12 cellular contexts compared by ENCODE assay signal in genomic region chrX:11470231-11470630, GRCh38.
A peak's percentile ranks its signal among the peaks of the same experiment; 100 is the strongest.
DNase-seq lines count a peak whose midpoint lies in the region; ATAC-seq and TF ChIP-seq lines count a peak whose summit lies in the region.
"Had no signal": no experiment of that assay in that cellular context is flagged by ENCODE, and none has a peak within 500 bp of the region (broad histone marks: within the 10 kb centered on the region; RNA-seq: fewer than 3 reads in every experiment).

No MANE protein-coding gene starts in this region.

- WGBS in IMR-90 (ENCODE audit: extremely low coverage in 2 of 2, insufficient read length in 1 of 2), 2 experiments: no CpG with 5 or more reads among the region's 1 CpG
- WGBS in mesenchymal stem cell: no CpG with 5 or more reads among the region's 1 CpG

- intact Hi-C loops in IMR-90 (cut with micrococcal nuclease): no loop called here
- intact Hi-C loops in activated CD4-positive, alpha-beta T cell treated with anti-CD3 and anti-CD28 coated beads, Interleukin-2, amount 10 ng/mL, durations not matched to agents 24 days and 14 days (cut with micrococcal nuclease): no loop called here

- no peak for TF ChIP-seq RAD21 in IMR-90 (IDR thresholded peaks at IDR 0.05; ENCODE audit: low read length)

- ATAC-seq in IMR-90 (ENCODE audit: low read depth): peak; percentile 81
- ATAC-seq in naive thymus-derived CD8-positive, alpha-beta T cell: no peak
- ATAC-seq: stimulated activated effector memory CD8-positive, alpha-beta T cell treated with anti-CD3 and anti-CD28 coated beads, Interleukin-12 subunit alpha, Interleukin-12 subunit beta, amount 100 ng/mL, for 72 hours; T-helper 17 cell had no signal

- peak overlapping the region; percentile 88 for H2BK120ac ChIP-seq in IMR-90 (ENCODE audit: low read depth, low read length)
- H2BK120ac ChIP-seq in mesenchymal stem cell (ENCODE audit: low read depth, low read length): no peak overlapping the region

- H4K5ac ChIP-seq in IMR-90 (ENCODE audit: low read depth, low read length): peak overlapping the region; percentile 86; the same call in 1 of the 2 replicates

- peak overlapping the region; percentile 51; the same call in 1 of the 2 replicates for H3K56ac ChIP-seq in IMR-90 (ENCODE audit: extremely low read depth, insufficient read depth, low read length)

- TF ChIP-seq CTCF in IMR-90 (conservative IDR thresholded peaks at IDR 0.05; ENCODE audit: low read depth, low read length) (no peak), choroid plexus epithelial cell (conservative IDR thresholded peaks at IDR 0.05; ENCODE audit: low read depth, low read length) (no peak), mesothelial cell of epicardium (IDR thresholded peaks at IDR 0.05; ENCODE audit: unreplicated experiment) (no peak)

- H3K36me3 ChIP-seq in IMR-90 (ENCODE audit: control insufficient read depth, insufficient read depth, low read length) (no peaks in the 10 kb centered on the region), mesenchymal stem cell (ENCODE audit: control insufficient read depth in 1 of 2, insufficient read depth in 2 of 2, low read depth in 1 of 2, low read length in 2 of 2) (no peaks in the 10 kb centered on the region)

- DNase-seq in AG08395 (ENCODE audit: low spot score) (peak; percentile 34), IMR-90 (peak; percentile 86), choroid plexus epithelial cell (ENCODE audit: low read depth) (peak; percentile 89), mesenchymal stem cell (no peak), mesothelial cell of epicardium (ENCODE audit: low spot score in 2 of 2, unreplicated experiment in 2 of 2) (no peak), NCI-H146 treated with DMSO at 0.1 percent for 48 hours (lab: John Stamatoyannopoulos, UW; ENCODE audit: unreplicated experiment) (no peak)
- DNase-seq in naive thymus-derived CD8-positive, alpha-beta T cell: no peak
- no peak for DNase-seq in activated CD4-positive, alpha-beta T cell treated with anti-CD3 and anti-CD28 coated beads, Interleukin-2, amount 10 ng/mL, durations not matched to agents 24 days and 14 days
- DNase-seq: stimulated activated CD4-positive, alpha-beta T cell treated with anti-CD3 and anti-CD28 coated beads, Interleukin-15, amount 100 ng/mL, for 24 hours; T-helper 17 cell had no signal

- H3K4me2 ChIP-seq in IMR-90 (ENCODE audit: low read depth, low read length) (peak overlapping the region; percentile 5; the same call in 1 of the 2 replicates), mesenchymal stem cell (ENCODE audit: low read length, poor library complexity, severe bottlenecking) (no peak overlapping the region)

- in situ Hi-C loops in IMR-90 (cut with MboI; ENCODE audit: low sequenced_read_pairs): no loop called here

- H2AK5ac ChIP-seq in IMR-90 (ENCODE audit: low read depth, low read length): no peak overlapping the region
- no peak overlapping the region for H2AK5ac ChIP-seq in mesenchymal stem cell (ENCODE audit: low read length, severe bottlenecking)

- H2BK15ac ChIP-seq in IMR-90 (ENCODE audit: low read depth, low read length) (0 out of 3 replicates have a peak overlapping the region, but pooled peaks have one; percentile 50), mesenchymal stem cell (ENCODE audit: low read depth, poor library complexity, severe bottlenecking) (no peak overlapping the region)

- dilution Hi-C loops in IMR-90 (cut with HindIII; ENCODE audit: low sequenced_read_pairs, unreplicated experiment): no loop called here

- H4K20me1 ChIP-seq in IMR-90 (ENCODE audit: insufficient read depth, low read length): no peaks in the 10 kb centered on the region

- H3K27me3 Mint-ChIP-seq in mesothelial cell of epicardium (ENCODE audit: low read depth): no peaks in the 10 kb centered on the region
- peaks cover 0 to 9% (median 8%) of the 10 kb centered on the region in 5 donors for H3K27me3 Mint-ChIP-seq in naive thymus-derived CD8-positive, alpha-beta T cell
- H3K27me3 Mint-ChIP-seq in activated CD4-positive, alpha-beta T cell treated with anti-CD3 and anti-CD28 coated beads, Interleukin-2, amount 10 ng/mL, durations not matched to agents 24 days and 14 days: no peaks in the 10 kb centered on the region
- H3K27me3 Mint-ChIP-seq: T-helper 17 cell had no signal

- no peaks in the 10 kb centered on the region for H3K36me3 Mint-ChIP-seq in mesothelial cell of epicardium
- H3K36me3 Mint-ChIP-seq in naive thymus-derived CD8-positive, alpha-beta T cell: no peaks in the 10 kb centered on the region
- H3K36me3 Mint-ChIP-seq in activated CD4-positive, alpha-beta T cell treated with anti-CD3 and anti-CD28 coated beads, Interleukin-2, amount 10 ng/mL, durations not matched to agents 24 days and 14 days (ENCODE audit: low read depth): no peaks in the 10 kb centered on the region
- H3K36me3 Mint-ChIP-seq: brain; stimulated activated effector memory CD8-positive, alpha-beta T cell treated with anti-CD3 and anti-CD28 coated beads, Interleukin-12 subunit alpha, Interleukin-12 subunit beta, amount 100 ng/mL, for 72 hours had no signal

- H4K91ac ChIP-seq in IMR-90 (ENCODE audit: insufficient read depth, low read depth, low read length) (peak overlapping the region; percentile 70; the same call in 1 of the 2 replicates), mesenchymal stem cell (ENCODE audit: low read length) (no peak overlapping the region)

- H3K23ac ChIP-seq in IMR-90 (ENCODE audit: low read depth, low read length) (peak overlapping the region; percentile 76; the same call in 1 of the 2 replicates), mesenchymal stem cell (ENCODE audit: low read length in 2 of 2) (no peak overlapping the region)

- peak overlapping the region; percentile 62; the same call in 1 of the 2 replicates for H3K14ac ChIP-seq in IMR-90 (replicated peaks; ENCODE audit: low read depth, low read length)
- no peak overlapping the region for H3K14ac ChIP-seq in mesenchymal stem cell (ENCODE audit: low read length in 2 of 2)

- no peaks in the 10 kb centered on the region; the same call in 1 of the 2 replicates for H3K9me3 ChIP-seq in IMR-90 (ENCODE audit: control insufficient read depth, insufficient read depth, low read length)
- no peaks in the 10 kb centered on the region for H3K9me3 ChIP-seq in mesenchymal stem cell (ENCODE audit: control insufficient read depth, low read length)

- H2AK9ac ChIP-seq in IMR-90 (replicated peaks; ENCODE audit: low read depth, low read length, poor library complexity): no peak overlapping the region

- BruUV-seq in IMR-90 (replicated peaks; lab: Mats Ljungman, UMichigan): no TSS peak

- peaks cover 2% of the 10 kb centered on the region for H3K4me1 Mint-ChIP-seq in mesothelial cell of epicardium
- no peaks in the 10 kb centered on the region for H3K4me1 Mint-ChIP-seq in naive thymus-derived CD8-positive, alpha-beta T cell
- H3K4me1 Mint-ChIP-seq in activated CD4-positive, alpha-beta T cell treated with anti-CD3 and anti-CD28 coated beads, Interleukin-2, amount 10 ng/mL, durations not matched to agents 24 days and 14 days: no peaks in the 10 kb centered on the region
- H3K4me1 Mint-ChIP-seq: brain; stimulated activated effector memory CD8-positive, alpha-beta T cell treated with anti-CD3 and anti-CD28 coated beads, Interleukin-12 subunit alpha, Interleukin-12 subunit beta, amount 100 ng/mL, for 72 hours; T-helper 17 cell had no signal

- no peak for TF ChIP-seq POLR2A in IMR-90 (IDR thresholded peaks at IDR 0.05; ENCODE audit: low read depth, low read length)

- POLR2A ChIA-PET in IMR-90 (lab: Charles Lee; ENCODE audit: unreplicated experiment): no interaction called here
- POLR2A ChIA-PET in naive thymus-derived CD8-positive, alpha-beta T cell (lab: Charles Lee): no interaction called here

- CTCF ChIA-PET in IMR-90 (lab: Yijun Ruan, JAX): interaction anchor here (0.9 kb wide), 2 partner anchors 88 to 90 kb away, joined by 3 read pairs; no protein-coding TSS in a partner anchor

- H3K79me1 ChIP-seq in IMR-90 (ENCODE audit: low read depth in 1 of 2, low read length in 2 of 2) (no peaks in the 10 kb centered on the region), mesenchymal stem cell (replicated peaks; ENCODE audit: low read length, poor library complexity, severe bottlenecking) (no peaks in the 10 kb centered on the region)

- H2BK20ac ChIP-seq in IMR-90 (ENCODE audit: low read depth, low read length): peak overlapping the region; percentile 81

- no peak overlapping the region for H3K9ac ChIP-seq in IMR-90 (ENCODE audit: low read depth, low read length)
- peak overlapping the region; percentile 58 for H3K9ac ChIP-seq in mesenchymal stem cell (ENCODE audit: low read length)

- H3K18ac ChIP-seq in IMR-90 (ENCODE audit: low read depth, low read length) (peak overlapping the region; percentile 89; the same call in 1 of the 2 replicates), mesenchymal stem cell (ENCODE audit: low read depth in 1 of 2, low read length in 2 of 2) (no peak overlapping the region)

- H3K27me3 ChIP-seq in IMR-90 (ENCODE audit: control insufficient read depth, insufficient read depth, low read length) (no peaks in the 10 kb centered on the region), mesenchymal stem cell (ENCODE audit: control insufficient read depth in 1 of 2, insufficient read depth in 1 of 2, low read length in 2 of 2) (no peaks in the 10 kb centered on the region)

- H2AFZ ChIP-seq in IMR-90 (replicated peaks; ENCODE audit: low read length, poor library complexity) (no peak overlapping the region), mesenchymal stem cell (ENCODE audit: low read depth, low read length) (no peak overlapping the region)

- H3K9me3 Mint-ChIP-seq in mesothelial cell of epicardium: peaks cover 37% of the 10 kb centered on the region
- peaks cover 0 to 2% (median 0%) of the 10 kb centered on the region in 9 donors for H3K9me3 Mint-ChIP-seq in naive thymus-derived CD8-positive, alpha-beta T cell
- no peaks in the 10 kb centered on the region for H3K9me3 Mint-ChIP-seq in activated CD4-positive, alpha-beta T cell treated with anti-CD3 and anti-CD28 coated beads, Interleukin-2, amount 10 ng/mL, durations not matched to agents 24 days and 14 days

- H3K27ac ChIP-seq in IMR-90 (ENCODE audit: insufficient read depth, low read length): peak overlapping the region; percentile 94
- peak overlapping the region; percentile 87 for H3K27ac ChIP-seq in mesenchymal stem cell (ENCODE audit: low read length, poor library complexity, severe bottlenecking)

- H4K8ac ChIP-seq in IMR-90 (ENCODE audit: low read depth in 2 of 2, low read length in 2 of 2): peak overlapping the region; percentile 78 to 82; a peak in 3 of 4 replicates
- no peak overlapping the region for H4K8ac ChIP-seq in mesenchymal stem cell (ENCODE audit: low read length)

- H3K4ac ChIP-seq in IMR-90 (ENCODE audit: low read depth, low read length): peak overlapping the region; percentile 85; the same call in 1 of the 2 replicates
- no peak overlapping the region for H3K4ac ChIP-seq in mesenchymal stem cell (ENCODE audit: low read depth in 1 of 2, low read length in 2 of 2)

- H3K4me3 Mint-ChIP-seq in mesothelial cell of epicardium: no peak overlapping the region
- no peak overlapping the region for H3K4me3 Mint-ChIP-seq in naive thymus-derived CD8-positive, alpha-beta T cell
- no peak overlapping the region for H3K4me3 Mint-ChIP-seq in activated CD4-positive, alpha-beta T cell treated with anti-CD3 and anti-CD28 coated beads, Interleukin-2, amount 10 ng/mL, durations not matched to agents 24 days and 14 days
- H3K4me3 Mint-ChIP-seq: brain; stimulated activated effector memory CD8-positive, alpha-beta T cell treated with anti-CD3 and anti-CD28 coated beads, Interleukin-12 subunit alpha, Interleukin-12 subunit beta, amount 100 ng/mL, for 72 hours; T-helper 17 cell had no signal

- H2BK5ac ChIP-seq in IMR-90 (ENCODE audit: low read depth, low read length, poor library complexity, severe bottlenecking) (peak overlapping the region; percentile 95), mesenchymal stem cell (ENCODE audit: low read depth, low read length, poor library complexity, severe bottlenecking) (no peak overlapping the region)

- H3K4me1 ChIP-seq in IMR-90 (ENCODE audit: control insufficient read depth, insufficient read depth, low read length) (peaks cover 2% of the 10 kb centered on the region; the same call in 1 of the 2 replicates), mesenchymal stem cell (ENCODE audit: control insufficient read depth, insufficient read depth, low read depth, low read length) (no peaks in the 10 kb centered on the region)

- 0 out of 2 replicates have a peak, but pooled peaks cover 5% of the 10 kb centered on the region for H3K9me1 ChIP-seq in IMR-90 (ENCODE audit: insufficient read depth, low read length)

- H3K4me3 ChIP-seq in IMR-90 (ENCODE audit: insufficient read depth, low read depth, low read length): no peak overlapping the region
- no peak overlapping the region for H3K4me3 ChIP-seq in choroid plexus epithelial cell (ENCODE audit: low read depth, low read length)
- no peak overlapping the region for H3K4me3 ChIP-seq in mesenchymal stem cell (ENCODE audit: insufficient read depth in 1 of 2, low read depth in 1 of 2, low read length in 2 of 2)

- H2BK12ac ChIP-seq in mesenchymal stem cell (ENCODE audit: low read length in 2 of 2): no peak overlapping the region

- H3K27ac Mint-ChIP-seq in mesothelial cell of epicardium: no peak overlapping the region
- no peak overlapping the region for H3K27ac Mint-ChIP-seq in naive thymus-derived CD8-positive, alpha-beta T cell
- no peak overlapping the region for H3K27ac Mint-ChIP-seq in activated CD4-positive, alpha-beta T cell treated with anti-CD3 and anti-CD28 coated beads, Interleukin-2, amount 10 ng/mL, durations not matched to agents 24 days and 14 days
- H3K27ac Mint-ChIP-seq: stimulated activated effector memory CD8-positive, alpha-beta T cell treated with anti-CD3 and anti-CD28 coated beads, Interleukin-12 subunit alpha, Interleukin-12 subunit beta, amount 100 ng/mL, for 72 hours; T-helper 17 cell had no signal

Comparison
In these comparisons a context has a peak if more than half of its experiments do, and no peak if none do; other contexts are left out.
1. DNase-seq: peak in AG08395 (single experiment), IMR-90 (single experiment) and choroid plexus epithelial cell (single experiment); none in mesenchymal stem cell (single experiment), mesothelial cell of epicardium (0 of 2), naive thymus-derived CD8-positive, alpha-beta T cell (0 of 10), activated CD4-positive, alpha-beta T cell treated with anti-CD3 and anti-CD28 coated beads, Interleukin-2, amount 10 ng/mL, durations not matched to agents 24 days and 14 days (single experiment) and NCI-H146 treated with DMSO at 0.1 percent for 48 hours (single experiment).